Comparison of ENCODE assay signal across 16 cellular contexts in the genomic region with DNA sequence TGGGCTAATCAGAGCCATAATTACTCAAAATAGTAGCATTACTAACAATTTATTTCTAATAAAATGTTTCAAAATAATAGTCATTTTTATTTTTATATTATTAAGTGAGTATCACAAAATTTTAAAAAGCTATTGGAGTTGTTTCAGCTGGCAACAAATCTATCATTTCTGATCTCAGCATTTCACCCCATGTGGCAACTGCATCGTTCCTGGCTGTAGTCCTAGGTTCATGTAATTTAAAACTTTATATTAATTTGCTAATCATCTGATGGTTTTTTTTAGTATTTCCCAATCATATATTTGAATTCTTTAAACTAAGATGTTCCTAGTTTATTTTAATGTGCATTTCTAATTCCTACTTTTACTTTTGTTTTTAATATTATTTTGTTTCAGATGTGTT.
DNase-seq lines count a peak whose midpoint lies in the region; ATAC-seq and TF ChIP-seq lines count a peak whose summit lies in the region.
"Had no signal": no experiment of that assay in that cellular context is flagged by ENCODE, and none has a peak within 500 bp of the region (broad histone marks: within the 10 kb centered on the region; RNA-seq: fewer than 3 reads in every experiment).

No MANE protein-coding gene starts in this region.

- intact Hi-C loops in IMR-90 (cut with micrococcal nuclease) = no loop called here

- H3K27me3 ChIP-seq in IMR-90 (ENCODE audit: control insufficient read depth, insufficient read depth, low read length) (no peaks in the 10 kb centered on the region), brain microvascular endothelial cell (replicated peaks) (no peaks in the 10 kb centered on the region), foreskin keratinocyte (no peaks in the 10 kb centered on the region), suprapubic skin (no peaks in the 10 kb centered on the region)
- H3K27me3 ChIP-seq: dorsolateral prefrontal cortex, neutrophil had no signal

- H3K18ac ChIP-seq in IMR-90 (ENCODE audit: low read depth, low read length) = peak overlapping the region; percentile 84; the same call in 1 of the 2 replicates

- no peak overlapping the region for H3K23ac ChIP-seq in IMR-90 (ENCODE audit: low read depth, low read length)

- H2BK120ac ChIP-seq in IMR-90 (ENCODE audit: low read depth, low read length) = no peak overlapping the region

- POLR2A ChIA-PET in IMR-90 (lab: Charles Lee; ENCODE audit: unreplicated experiment) = no interaction called here

- no peak overlapping the region; a peak in 1 of 4 replicates for H4K8ac ChIP-seq in IMR-90 (ENCODE audit: low read depth in 2 of 2, low read length in 2 of 2)

- peak overlapping the region; percentile 29 for H2BK5ac ChIP-seq in IMR-90 (ENCODE audit: low read depth, low read length, poor library complexity, severe bottlenecking)

- TF ChIP-seq RAD21 in IMR-90 (IDR thresholded peaks at IDR 0.05; ENCODE audit: low read length) = no peak

- no peak overlapping the region for H2BK20ac ChIP-seq in IMR-90 (ENCODE audit: low read depth, low read length)

- CTCF ChIA-PET in IMR-90 (lab: Yijun Ruan, JAX) = no interaction called here

- H3K79me1 ChIP-seq in IMR-90 (ENCODE audit: low read depth in 1 of 2, low read length in 2 of 2) = no peaks in the 10 kb centered on the region

- DNase-seq in IMR-90 (no peak), brain microvascular endothelial cell (no peak), foreskin keratinocyte (no peak), suprapubic skin (ENCODE audit: low spot score in 2 of 2) (no peak), NCI-H1417 (lab: John Stamatoyannopoulos, UW) (no peak), medulla oblongata (ENCODE audit: extremely low spot score) (no peak), NCI-H146 treated with DMSO at 0.1 percent for 48 hours (lab: John Stamatoyannopoulos, UW; ENCODE audit: unreplicated experiment) (no peak)
- DNase-seq: activated B cell treated with CpG ODN at 0.5 μM for 24 hours, Calu3, dorsolateral prefrontal cortex, left cardiac atrium, NCI-H2081 treated with DMSO at 0.1 percent for 48 hours, NCI-H524 treated with DMSO at 0.1 percent for 48 hours, SIG-M5, T-helper 2 cell had no signal

- dilution Hi-C loops in IMR-90 (cut with HindIII; ENCODE audit: low sequenced_read_pairs, unreplicated experiment) = no loop called here

- H3K4me3 ChIP-seq in IMR-90 (ENCODE audit: insufficient read depth, low read depth, low read length) (no peak overlapping the region), brain microvascular endothelial cell (ENCODE audit: low read depth, low read length) (no peak overlapping the region), suprapubic skin (no peak overlapping the region)
- H3K4me3 ChIP-seq: dorsolateral prefrontal cortex had no signal

- H3K4me1 ChIP-seq in IMR-90 (ENCODE audit: control insufficient read depth, insufficient read depth, low read length) (peaks cover 2% of the 10 kb centered on the region; the same call in 1 of the 2 replicates), foreskin keratinocyte (peaks cover 27% of the 10 kb centered on the region), suprapubic skin (peaks cover 12% of the 10 kb centered on the region)

- H2AFZ ChIP-seq in IMR-90 (replicated peaks; ENCODE audit: low read length, poor library complexity) = no peak overlapping the region

- H3K9me3 ChIP-seq in IMR-90 (ENCODE audit: control insufficient read depth, insufficient read depth, low read length) = peaks cover 2% of the 10 kb centered on the region; the same call in 1 of the 2 replicates
- no peaks in the 10 kb centered on the region for H3K9me3 ChIP-seq in suprapubic skin
- H3K9me3 ChIP-seq: neutrophil had no signal

- H3K4me2 ChIP-seq in IMR-90 (ENCODE audit: low read depth, low read length) = no peak overlapping the region

- no peak for TF ChIP-seq EP300 in suprapubic skin (IDR thresholded peaks at IDR 0.05)

- no peaks in the 10 kb centered on the region for H4K20me1 ChIP-seq in IMR-90 (ENCODE audit: insufficient read depth, low read length)

- BruUV-seq in IMR-90 (replicated peaks; lab: Mats Ljungman, UMichigan) = no TSS peak

- no peak overlapping the region for H4K5ac ChIP-seq in IMR-90 (ENCODE audit: low read depth, low read length)

- no peak overlapping the region for H3K4ac ChIP-seq in IMR-90 (ENCODE audit: low read depth, low read length)

- H3K14ac ChIP-seq in IMR-90 (replicated peaks; ENCODE audit: low read depth, low read length) = no peak overlapping the region

- no peaks in the 10 kb centered on the region for H3K36me3 ChIP-seq in IMR-90 (ENCODE audit: control insufficient read depth, insufficient read depth, low read length)
- H3K36me3 ChIP-seq in brain microvascular endothelial cell (replicated peaks) = no peaks in the 10 kb centered on the region
- H3K36me3 ChIP-seq in suprapubic skin = no peaks in the 10 kb centered on the region
- H3K36me3 ChIP-seq: neutrophil had no signal

- H3K9ac ChIP-seq in IMR-90 (ENCODE audit: low read depth, low read length) = no peak overlapping the region

- no peak overlapping the region for H4K91ac ChIP-seq in IMR-90 (ENCODE audit: insufficient read depth, low read depth, low read length)

- H2AK9ac ChIP-seq in IMR-90 (replicated peaks; ENCODE audit: low read depth, low read length, poor library complexity) = no peak overlapping the region

- TF ChIP-seq POLR2A in IMR-90 (IDR thresholded peaks at IDR 0.05; ENCODE audit: low read depth, low read length) (no peak), suprapubic skin (IDR thresholded peaks at IDR 0.05) (no peak)

- H2AK5ac ChIP-seq in IMR-90 (ENCODE audit: low read depth, low read length) = no peak overlapping the region

- no peaks in the 10 kb centered on the region for H3K9me1 ChIP-seq in IMR-90 (ENCODE audit: insufficient read depth, low read length)

- WGBS in IMR-90 (ENCODE audit: extremely low coverage in 2 of 2, insufficient read length in 1 of 2), 2 experiments = no CpG with 5 or more reads among the region's 1 CpG
- WGBS in suprapubic skin = 22% methylated on average over 1 of the region's 1 CpG

- no peak for ATAC-seq in IMR-90 (ENCODE audit: low read depth)
- ATAC-seq in foreskin keratinocyte = no peak

- no peak overlapping the region for H2BK15ac ChIP-seq in IMR-90 (ENCODE audit: low read depth, low read length)

- no peak overlapping the region for H3K56ac ChIP-seq in IMR-90 (ENCODE audit: extremely low read depth, insufficient read depth, low read length)

- in situ Hi-C loops in IMR-90 (cut with MboI; ENCODE audit: low sequenced_read_pairs) (no loop called here), brain microvascular endothelial cell (cut with HindIII; ENCODE audit: low pct_ligation_motif_present, low sequenced_read_pairs) (no loop called here)

- TF ChIP-seq CTCF in IMR-90 (conservative IDR thresholded peaks at IDR 0.05; ENCODE audit: low read depth, low read length) (no peak), brain microvascular endothelial cell (IDR thresholded peaks at IDR 0.05; ENCODE audit: low read depth, low read length, missing control alignments) (no peak), foreskin keratinocyte (conservative IDR thresholded peaks at IDR 0.05) (no peak), suprapubic skin (IDR thresholded peaks at IDR 0.05) (no peak)

- H3K27ac ChIP-seq in IMR-90 (ENCODE audit: insufficient read depth, low read length) (no peak overlapping the region), brain microvascular endothelial cell (peak overlapping the region; percentile 53), foreskin keratinocyte (peak overlapping the region; percentile 33), suprapubic skin (peak overlapping the region; percentile 69)
- H3K27ac ChIP-seq: dorsolateral prefrontal cortex, neutrophil had no signal

TF ChIP-seq in IMR-90, 13 proteins besides CTCF, POLR2A, EP300 and RAD21:
- TF ChIP-seq RFX5 (IDR thresholded peaks at IDR 0.05; ENCODE audit: low read depth, low read length) (no peak), MAFK (IDR thresholded peaks at IDR 0.05; ENCODE audit: low read depth, low read length) (no peak), NFE2L2 (IDR thresholded peaks at IDR 0.05; ENCODE audit: low read depth, low read length) (no peak), CHD1 (IDR thresholded peaks at IDR 0.05; ENCODE audit: low read depth, low read length) (no peak), CEBPB (IDR thresholded peaks at IDR 0.05; ENCODE audit: low read depth, low read length) (no peak), FOS (IDR thresholded peaks at IDR 0.05; ENCODE audit: low read depth, low read length) (no peak)
